13 cellular contexts compared by ENCODE assay signal in genomic region chr2:33322099-33322498, GRCh38.
A peak's percentile ranks its signal among the peaks of the same experiment; 100 is the strongest.
DNase-seq lines count a peak whose midpoint lies in the region; ATAC-seq and TF ChIP-seq lines count a peak whose summit lies in the region.
"Had no signal": no experiment of that assay in that cellular context is flagged by ENCODE, and none has a peak within 500 bp of the region (broad histone marks: within the 10 kb centered on the region; RNA-seq: fewer than 3 reads in every experiment).

No MANE protein-coding gene starts in this region.

- CTCF ChIA-PET in CD8-positive, alpha-beta memory T cell (lab: Charles Lee): no interaction called here
- CTCF ChIA-PET in OCI-LY7 (lab: Charles Lee; ENCODE audit: unreplicated experiment): no interaction called here
- CTCF ChIA-PET in PC-3 (lab: Charles Lee): no interaction called here

- H3K4me1 ChIP-seq in CD8-positive, alpha-beta memory T cell (ENCODE audit: insufficient read depth, low read length): no peaks in the 10 kb centered on the region
- H3K4me1 ChIP-seq in OCI-LY7 (ENCODE audit: insufficient read depth, low read length, poor library complexity, severe bottlenecking): peaks cover 14% of the 10 kb centered on the region
- peaks cover 19 to 86% (median 78%) of the 10 kb centered on the region in 4 donors for H3K4me1 ChIP-seq in esophagus muscularis mucosa
- peaks cover 23% of the 10 kb centered on the region for H3K4me1 ChIP-seq in osteoblast (ENCODE audit: insufficient read depth, low read length)
- peaks cover 9% of the 10 kb centered on the region; the same call in 1 of the 2 replicates for H3K4me1 ChIP-seq in PC-3 (ENCODE audit: insufficient read depth, low read length)

- no peaks in the 10 kb centered on the region for H3F3A ChIP-seq in PC-3 (ENCODE audit: low read length, unreplicated experiment)

- H3K79me2 ChIP-seq in OCI-LY7 (ENCODE audit: insufficient read depth, low read depth, low read length): no peaks in the 10 kb centered on the region
- H3K79me2 ChIP-seq in osteoblast (ENCODE audit: insufficient read depth, low read length): no peaks in the 10 kb centered on the region
- H3K79me2 ChIP-seq in PC-3 (ENCODE audit: low read length): no peaks in the 10 kb centered on the region

- H4K20me1 ChIP-seq in OCI-LY7 (ENCODE audit: insufficient read depth, low read length) (no peaks in the 10 kb centered on the region), osteoblast (ENCODE audit: insufficient read depth, low read length) (no peaks in the 10 kb centered on the region), PC-3 (ENCODE audit: low read length) (no peaks in the 10 kb centered on the region)

- H3K36me3 ChIP-seq in CD8-positive, alpha-beta memory T cell (ENCODE audit: insufficient read depth, low read length): no peaks in the 10 kb centered on the region
- peaks cover 61% of the 10 kb centered on the region for H3K36me3 ChIP-seq in OCI-LY7 (ENCODE audit: insufficient read depth, low read length)
- peaks cover 0 to 10% (median 3%) of the 10 kb centered on the region in 4 donors for H3K36me3 ChIP-seq in esophagus muscularis mucosa
- peaks cover 20% of the 10 kb centered on the region for H3K36me3 ChIP-seq in osteoblast (ENCODE audit: insufficient read depth, low read length)
- no peaks in the 10 kb centered on the region for H3K36me3 ChIP-seq in PC-3 (ENCODE audit: low read depth, low read length)
- H3K36me3 ChIP-seq: uterus had no signal

- intact Hi-C loops in OCI-LY7 (cut with micrococcal nuclease; ENCODE audit: unreplicated experiment): no loop called here
- intact Hi-C loops in esophagus muscularis mucosa (cut with DNase I): no loop called here
- intact Hi-C loops in PC-3 (cut with micrococcal nuclease): no loop called here

- no peaks in the 10 kb centered on the region for H3K27me3 ChIP-seq in CD8-positive, alpha-beta memory T cell (ENCODE audit: insufficient read depth, low read length, poor library complexity, severe bottlenecking)
- H3K27me3 ChIP-seq in esophagus muscularis mucosa (no peaks in the 10 kb centered on the region), osteoblast (ENCODE audit: insufficient read depth, low read length) (no peaks in the 10 kb centered on the region), PC-3 (ENCODE audit: low read length) (no peaks in the 10 kb centered on the region)
- H3K27me3 ChIP-seq: uterus had no signal

- DNase-seq in CD8-positive, alpha-beta memory T cell: no peak
- DNase-seq in OCI-LY7 (ENCODE audit: low spot score) (no peak), esophagus muscularis mucosa (ENCODE audit: extremely low spot score) (no peak), osteoblast (ENCODE audit: insufficient read length, low spot score, missing footprints) (no peak), DMS114 treated with DMSO at 0.1 percent for 48 hours (lab: John Stamatoyannopoulos, UW; ENCODE audit: unreplicated experiment) (no peak), NCI-H1048 (lab: John Stamatoyannopoulos, UW) (no peak), PC-3 (no peak)
- DNase-seq: activated naive CD4-positive, alpha-beta T cell; COR-L47; KG1; uterus had no signal

- BruUV-seq in OCI-LY7 (replicated peaks; lab: Mats Ljungman, UMichigan) (no TSS peak), PC-3 (replicated peaks; lab: Mats Ljungman, UMichigan) (no TSS peak)

- WGBS in esophagus muscularis mucosa: 19% methylated on average over 3 of the region's 3 CpGs

- H3K9me3 Mint-ChIP-seq in CD8-positive, alpha-beta memory T cell: no peaks in the 10 kb centered on the region

- H3K9me2 ChIP-seq in OCI-LY7 (ENCODE audit: insufficient read depth, low read length) (no peaks in the 10 kb centered on the region), PC-3 (replicated peaks; ENCODE audit: low read length) (no peaks in the 10 kb centered on the region)

- H3K4me3 Mint-ChIP-seq in CD8-positive, alpha-beta memory T cell: peak overlapping the region in 5 of 7 donors; percentile 30 to 53 (median 43)

- no peak for TF ChIP-seq CTCF in OCI-LY7 (conservative IDR thresholded peaks at IDR 0.05; ENCODE audit: low read length)
- no peak for TF ChIP-seq CTCF in esophagus muscularis mucosa (IDR thresholded peaks at IDR 0.05)
- TF ChIP-seq CTCF in osteoblast (IDR thresholded peaks at IDR 0.05; ENCODE audit: extremely low read depth, low read depth, low read length): no peak
- TF ChIP-seq CTCF in PC-3 (conservative IDR thresholded peaks at IDR 0.05; ENCODE audit: low read depth, low read length): no peak

- peak overlapping the region; percentile 32; the same call in 1 of the 2 replicates for H3K4me2 ChIP-seq in OCI-LY7 (ENCODE audit: low read length)
- peak overlapping the region; percentile 77 for H3K4me2 ChIP-seq in osteoblast (ENCODE audit: insufficient read depth, low read length)
- no peak overlapping the region for H3K4me2 ChIP-seq in PC-3 (ENCODE audit: low read length)

- TF ChIP-seq EP300 in esophagus muscularis mucosa (IDR thresholded peaks at IDR 0.05): no peak

- H3K27me3 Mint-ChIP-seq in CD8-positive, alpha-beta memory T cell: peaks cover 6 to 16% of the 10 kb centered on the region in 2 donors

- peaks cover 17 to 31% (median 28%) of the 10 kb centered on the region in 3 donors for H3K4me1 Mint-ChIP-seq in CD8-positive, alpha-beta memory T cell

- POLR2A ChIA-PET in CD8-positive, alpha-beta memory T cell (lab: Charles Lee): no interaction called here
- POLR2A ChIA-PET in OCI-LY7 (lab: Charles Lee): interaction anchor here (0.6 to 0.7 kb wide), 4 partner anchors 29 to 980 kb away, joined by 3 to 5 read pairs (median 3); no protein-coding TSS in a partner anchor
- POLR2A ChIA-PET in PC-3 (lab: Charles Lee; ENCODE audit: unreplicated experiment): interaction anchor here (0.5 kb wide), 1 partner anchor 30 kb away, joined by 5 read pairs; no protein-coding TSS in a partner anchor

- H3K9ac ChIP-seq in PC-3 (ENCODE audit: low read length): no peak overlapping the region

- H3K36me3 Mint-ChIP-seq in CD8-positive, alpha-beta memory T cell: no peaks in the 10 kb centered on the region

- H3K9me3 ChIP-seq in CD8-positive, alpha-beta memory T cell (ENCODE audit: low read length): no peaks in the 10 kb centered on the region
- H3K9me3 ChIP-seq in OCI-LY7 (ENCODE audit: low read length) (no peaks in the 10 kb centered on the region), esophagus muscularis mucosa (no peaks in the 10 kb centered on the region), osteoblast (ENCODE audit: low read depth, low read length) (no peaks in the 10 kb centered on the region), PC-3 (ENCODE audit: low read length) (no peaks in the 10 kb centered on the region)
- H3K9me3 ChIP-seq: uterus had no signal

- no peak overlapping the region for H3K27ac ChIP-seq in CD8-positive, alpha-beta memory T cell (ENCODE audit: low read depth, low read length)
- H3K27ac ChIP-seq in OCI-LY7 (ENCODE audit: low read depth, low read length, poor library complexity, severe bottlenecking) (no peak overlapping the region), esophagus muscularis mucosa (replicated peaks in 1 of 4) (peak overlapping the region; percentile 57 to 74 (median 72)), osteoblast (ENCODE audit: low read depth, low read length) (peak overlapping the region; percentile 88), PC-3 (ENCODE audit: low read length) (no peak overlapping the region)
- H3K27ac ChIP-seq: epithelial cell of prostate had no signal

- peak overlapping the region in 4 of 8 donors; percentile 3 to 54 (median 16) for H3K27ac Mint-ChIP-seq in CD8-positive, alpha-beta memory T cell

- no peak overlapping the region for H2AFZ ChIP-seq in OCI-LY7 (ENCODE audit: low read length)
- H2AFZ ChIP-seq in osteoblast (ENCODE audit: low read length): no peak overlapping the region
- no peak overlapping the region for H2AFZ ChIP-seq in PC-3 (ENCODE audit: low read length)

- no peak for ATAC-seq in PC-3
- ATAC-seq in GM19463 (IDR thresholded peaks at IDR 0.05; ENCODE audit: unreplicated experiment): no peak

- no peak overlapping the region for H3K4me3 ChIP-seq in CD8-positive, alpha-beta memory T cell (ENCODE audit: low read length)
- H3K4me3 ChIP-seq in OCI-LY7 (ENCODE audit: low read depth, low read length, poor library complexity, severe bottlenecking): no peak overlapping the region
- no peak overlapping the region for H3K4me3 ChIP-seq in esophagus muscularis mucosa
- H3K4me3 ChIP-seq in osteoblast (ENCODE audit: insufficient read depth, low read length): no peak overlapping the region
- H3K4me3 ChIP-seq in PC-3 (ENCODE audit: low read length): no peak overlapping the region
- H3K4me3 ChIP-seq: uterus had no signal

- no peak for TF ChIP-seq POLR2A in esophagus muscularis mucosa (IDR thresholded peaks at IDR 0.05; ENCODE audit: low read depth)

Comparison
In these comparisons a context has a peak if more than half of its experiments do, and no peak if none do; other contexts are left out.
1. H3K27ac ChIP-seq: peak in esophagus muscularis mucosa (4 of 4) and osteoblast (single experiment); none in CD8-positive, alpha-beta memory T cell (single experiment), OCI-LY7 (single experiment) and PC-3 (single experiment).